Comparison of ENCODE assay signal across 2 cellular contexts in the genomic region with DNA sequence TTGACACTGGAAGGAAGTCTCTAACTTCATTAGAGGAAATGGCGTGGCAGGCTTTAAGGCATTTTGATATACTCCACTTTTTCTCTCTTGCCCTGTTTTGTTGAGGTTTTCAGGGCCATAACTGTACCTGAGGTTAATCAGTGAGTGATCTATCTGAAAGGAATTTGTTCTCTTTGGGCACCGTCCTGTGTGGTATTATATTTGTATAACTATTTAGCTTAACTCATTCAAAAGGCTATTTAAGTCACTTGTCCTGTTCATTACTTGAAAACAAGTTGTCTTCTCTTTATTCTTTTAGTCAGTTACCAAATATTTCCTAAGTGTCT.
TF ChIP-seq lines count a peak whose summit lies in the region.

No MANE protein-coding gene starts in this region.

TF ChIP-seq in HCT116, 20 proteins besides CTCF, POLR2A, EP300 and RAD21:
- TF ChIP-seq SRF (IDR thresholded peaks at IDR 0.05; ENCODE audit: low read depth) (no peak), JUND (IDR thresholded peaks at IDR 0.05) (no peak; the same call in 1 of the 2 replicates), EGR1 (IDR thresholded peaks at IDR 0.05; ENCODE audit: low read depth) (no peak), EZH2 (IDR thresholded peaks at IDR 0.05) (no peak)

TF ChIP-seq in GM12878, 131 proteins besides CTCF, POLR2A, EP300 and RAD21:
- TF ChIP-seq GATAD2B (conservative IDR thresholded peaks at IDR 0.05; ENCODE audit: low read depth) = 0 out of 2 replicates have a peak, but pooled peaks have one; percentile 2
- TF ChIP-seq SIX5 (IDR thresholded peaks at IDR 0.05; ENCODE audit: low read depth, low read length, severe bottlenecking) = no peak
